Comparison of ENCODE assay signal across 19 cellular contexts in genomic region chr18:50631831-50632285, GRCh38.
DNase-seq lines count a peak whose midpoint lies in the region; ATAC-seq, FAIRE-seq and TF ChIP-seq lines count a peak whose summit lies in the region.
"Had no signal": no experiment of that assay in that cellular context is flagged by ENCODE, and none has a peak within 500 bp of the region (broad histone marks: within the 10 kb centered on the region; RNA-seq: fewer than 3 reads in every experiment).

No MANE protein-coding gene starts in this region.

- intact Hi-C loops in Right ventricle myocardium inferior (cut with DNase I): no loop called here

- TF ChIP-seq CTCF in right atrium auricular region (IDR thresholded peaks at IDR 0.05) (no peak), neural crest cell (conservative IDR thresholded peaks at IDR 0.05) (no peak)

- H3K27me3 ChIP-seq in right atrium auricular region: no peaks in the 10 kb centered on the region

- H3K9me3 Mint-ChIP-seq in neural crest cell: no peaks in the 10 kb centered on the region
- H3K9me3 Mint-ChIP-seq: effector memory CD8-positive, alpha-beta T cell had no signal

- H3K27me3 Mint-ChIP-seq in neural crest cell (ENCODE audit: low read depth): no peaks in the 10 kb centered on the region

- peak overlapping the region in 1 of 2 donors; percentile 71 for H3K27ac ChIP-seq in right atrium auricular region
- peak overlapping the region; percentile 78 for H3K27ac ChIP-seq in epithelial cell of prostate
- H3K27ac ChIP-seq: HL-60 had no signal

- peaks cover 17% of the 10 kb centered on the region for H3K4me1 Mint-ChIP-seq in neural crest cell
- H3K4me1 Mint-ChIP-seq: CD14-positive monocyte had no signal

- no peaks in the 10 kb centered on the region for H3K36me3 ChIP-seq in right atrium auricular region

- H3K4me3 Mint-ChIP-seq in neural crest cell: no peak overlapping the region
- H3K4me3 Mint-ChIP-seq: activated CD8-positive, alpha-beta T cell treated with anti-CD3 and anti-CD28 coated beads, Interleukin-2, amount 10 ng/mL, durations not matched to agents 7 days and 5 days; CD14-positive monocyte; effector memory CD8-positive, alpha-beta T cell had no signal

- no peaks in the 10 kb centered on the region for H3K9me3 ChIP-seq in right atrium auricular region

- peak; percentile 43 for ATAC-seq in Right ventricle myocardium inferior
- ATAC-seq: activated CD8-positive, alpha-beta T cell treated with anti-CD3 and anti-CD28 coated beads, Interleukin-2, amount 10 ng/mL, durations not matched to agents 7 days and 5 days; effector memory CD8-positive, alpha-beta T cell had no signal

- no peak for DNase-seq in Right ventricle myocardium inferior (ENCODE audit: missing footprints)
- DNase-seq in right atrium auricular region (ENCODE audit: low spot score): no peak
- no peak for DNase-seq in epithelial cell of prostate (ENCODE audit: low read depth, low spot score)
- DNase-seq in neural crest cell (ENCODE audit: low read depth, low spot score): no peak
- no peak for DNase-seq in stimulated activated CD4-positive, alpha-beta T cell treated with anti-CD3 and anti-CD28 coated beads, Interleukin-4, amount 100 ng/mL, for 1 hour
- DNase-seq in GM12892 (ENCODE audit: insufficient read length): no peak
- DNase-seq in NCI-H774 (lab: John Stamatoyannopoulos, UW): no peak
- no peak for DNase-seq in NCI-H2029 treated with DMSO at 0.1 percent for 48 hours (lab: John Stamatoyannopoulos, UW)
- DNase-seq: activated CD4-positive, CD25-positive, alpha-beta regulatory T cell; activated CD8-positive, alpha-beta T cell treated with anti-CD3 and anti-CD28 coated beads, Interleukin-2, amount 10 ng/mL, durations not matched to agents 7 days and 5 days; activated naive CD4-positive, alpha-beta T cell treated with Interleukin-2 at 50 U/mL for 16 hours; activated T-cell treated with anti-CD3 and anti-CD28 coated beads, Interleukin-2, amount 50 U/mL, for 1 hour; effector memory CD8-positive, alpha-beta T cell; glutamatergic neuron; NCI-H1417; NCI-H2171; stimulated activated CD8-positive, alpha-beta memory T cell treated with anti-CD3 and anti-CD28 coated beads, Interleukin-4, amount 100 ng/mL, for 48 hours had no signal

- no peak for TF ChIP-seq POLR2A in GM12892 (IDR thresholded peaks at IDR 0.05; ENCODE audit: low read depth, low read length)

- H3K4me3 ChIP-seq in right atrium auricular region: no peak overlapping the region

- peaks cover 0 to 37% of the 10 kb centered on the region in 2 donors for H3K4me1 ChIP-seq in right atrium auricular region

- H3K27ac Mint-ChIP-seq in neural crest cell (ENCODE audit: unreplicated experiment): peak overlapping the region; percentile 39
- H3K27ac Mint-ChIP-seq: activated CD8-positive, alpha-beta T cell treated with anti-CD3 and anti-CD28 coated beads, Interleukin-2, amount 10 ng/mL, durations not matched to agents 7 days and 5 days; CD14-positive monocyte; effector memory CD8-positive, alpha-beta T cell had no signal

- no peaks in the 10 kb centered on the region for H3K36me3 Mint-ChIP-seq in neural crest cell (ENCODE audit: low read depth)
- H3K36me3 Mint-ChIP-seq: CD14-positive monocyte had no signal

- no peak for FAIRE-seq in GM12892 (lab: Jason Lieb, UNC)
